1 cellular context compared by ENCODE assay signal in genomic region chr10:71319042-71319799, GRCh38.
TF ChIP-seq lines count a peak whose summit lies in the region.

Gene SLC29A3 (plus strand): TSS chr10:71319259. CDS start chr10:71319310, 51 bp downstream.

TF ChIP-seq in HepG2, 621 proteins besides CTCF, POLR2A, EP300 and RAD21 (continued from another document and continues in another):
- TF ChIP-seq ARID5B (CRISPR knock-in tag; IDR thresholded peaks at IDR 0.05) (no peak), ZNF354B (CRISPR knock-in tag; IDR thresholded peaks at IDR 0.05) (no peak), ZNF121 (CRISPR knock-in tag; IDR thresholded peaks at IDR 0.05) (no peak), GMEB2 (CRISPR knock-in tag; IDR thresholded peaks at IDR 0.05; ENCODE audit: low read depth) (no peak), CCAR2 (optimal IDR thresholded peaks at IDR 0.05; ENCODE audit: low read depth, low read length) (no peak), NFYB (CRISPR knock-in tag; IDR thresholded peaks at IDR 0.05) (peak; percentile 8; the same call in 1 of the 2 replicates), AKNA (CRISPR knock-in tag; IDR thresholded peaks at IDR 0.05; ENCODE audit: borderline replicate concordance) (no peak), ZNF605 (CRISPR knock-in tag; IDR thresholded peaks at IDR 0.05) (no peak), SIX4 (CRISPR knock-in tag; IDR thresholded peaks at IDR 0.05) (no peak), YY1 (IDR thresholded peaks at IDR 0.05; ENCODE audit: insufficient read depth, insufficient replicate concordance, low read depth, low read length) (peak; percentile 55), KLF9 (CRISPR knock-in tag; IDR thresholded peaks at IDR 0.05; ENCODE audit: low read depth) (no peak), ZNF496 (CRISPR knock-in tag; IDR thresholded peaks at IDR 0.05; ENCODE audit: insufficient replicate concordance) (no peak), CHCHD3 (CRISPR knock-in tag; IDR thresholded peaks at IDR 0.05) (peak; percentile 85; the same call in 1 of the 2 replicates), HHEX (CRISPR knock-in tag; IDR thresholded peaks at IDR 0.05) (no peak), HNRNPLL (IDR thresholded peaks at IDR 0.05; ENCODE audit: low read depth, low read length, poor library complexity, severe bottlenecking) (peak; percentile 32), MBNL3 (CRISPR knock-in tag; conservative IDR thresholded peaks at IDR 0.05) (no peak), SALL1 (CRISPR knock-in tag; IDR thresholded peaks at IDR 0.05) (peak; percentile 68), ZSCAN22 (CRISPR knock-in tag; IDR thresholded peaks at IDR 0.05) (no peak), PHF5A (CRISPR knock-in tag; IDR thresholded peaks at IDR 0.05; ENCODE audit: low read depth, unreplicated experiment) (peak; percentile 37), ZGPAT (CRISPR knock-in tag; IDR thresholded peaks at IDR 0.05) (peak; percentile 65; the same call in 1 of the 2 replicates), MLLT10 (CRISPR knock-in tag; IDR thresholded peaks at IDR 0.05) (no peak), ZBTB38 (CRISPR knock-in tag; IDR thresholded peaks at IDR 0.05) (no peak), FOXA1 (IDR thresholded peaks at IDR 0.05) (no peak), FOXA1 (CRISPR knock-in tag; IDR thresholded peaks at IDR 0.05) (peak; percentile 91), NCOA2 (CRISPR knock-in tag; IDR thresholded peaks at IDR 0.05) (no peak), CENPT (CRISPR knock-in tag; IDR thresholded peaks at IDR 0.05; ENCODE audit: low read depth) (no peak), SMC3 (IDR thresholded peaks at IDR 0.05; ENCODE audit: low read length) (peak; percentile 54), ZNF263 (CRISPR knock-in tag; IDR thresholded peaks at IDR 0.05) (peak; percentile 43), MTA1 (CRISPR knock-in tag; IDR thresholded peaks at IDR 0.05; ENCODE audit: borderline replicate concordance) (no peak), ZNF546 (CRISPR knock-in tag; conservative IDR thresholded peaks at IDR 0.05) (no peak)
- TF ChIP-seq, protein P1, sequence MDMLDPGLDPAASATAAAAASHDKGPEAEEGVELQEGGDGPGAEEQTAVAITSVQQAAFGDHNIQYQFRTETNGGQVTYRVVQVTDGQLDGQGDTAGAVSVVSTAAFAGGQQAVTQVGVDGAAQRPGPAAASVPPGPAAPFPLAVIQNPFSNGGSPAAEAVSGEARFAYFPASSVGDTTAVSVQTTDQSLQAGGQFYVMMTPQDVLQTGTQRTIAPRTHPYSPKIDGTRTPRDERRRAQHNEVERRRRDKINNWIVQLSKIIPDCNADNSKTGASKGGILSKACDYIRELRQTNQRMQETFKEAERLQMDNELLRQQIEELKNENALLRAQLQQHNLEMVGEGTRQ (IDR thresholded peaks at IDR 0.05; ENCODE audit: low read depth, low read length), result no peak
- TF ChIP-seq, protein P1 (CRISPR knock-in tag; IDR thresholded peaks at IDR 0.05; ENCODE audit: borderline replicate concordance), result no peak
- TF ChIP-seq, protein P2, sequence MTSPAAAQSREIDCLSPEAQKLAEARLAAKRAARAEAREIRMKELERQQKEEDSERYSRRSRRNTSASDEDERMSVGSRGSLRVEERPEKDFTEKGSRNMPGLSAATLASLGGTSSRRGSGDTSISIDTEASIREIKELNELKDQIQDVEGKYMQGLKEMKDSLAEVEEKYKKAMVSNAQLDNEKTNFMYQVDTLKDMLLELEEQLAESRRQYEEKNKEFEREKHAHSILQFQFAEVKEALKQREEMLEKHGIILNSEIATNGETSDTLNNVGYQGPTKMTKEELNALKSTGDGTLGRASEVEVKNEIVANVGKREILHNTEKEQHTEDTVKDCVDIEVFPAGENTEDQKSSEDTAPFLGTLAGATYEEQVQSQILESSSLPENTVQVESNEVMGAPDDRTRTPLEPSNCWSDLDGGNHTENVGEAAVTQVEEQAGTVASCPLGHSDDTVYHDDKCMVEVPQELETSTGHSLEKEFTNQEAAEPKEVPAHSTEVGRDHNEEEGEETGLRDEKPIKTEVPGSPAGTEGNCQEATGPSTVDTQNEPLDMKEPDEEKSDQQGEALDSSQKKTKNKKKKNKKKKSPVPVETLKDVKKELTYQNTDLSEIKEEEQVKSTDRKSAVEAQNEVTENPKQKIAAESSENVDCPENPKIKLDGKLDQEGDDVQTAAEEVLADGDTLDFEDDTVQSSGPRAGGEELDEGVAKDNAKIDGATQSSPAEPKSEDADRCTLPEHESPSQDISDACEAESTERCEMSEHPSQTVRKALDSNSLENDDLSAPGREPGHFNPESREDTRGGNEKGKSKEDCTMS (CRISPR knock-in tag; conservative IDR thresholded peaks at IDR 0.05), result no peak
- TF ChIP-seq, protein P3, sequence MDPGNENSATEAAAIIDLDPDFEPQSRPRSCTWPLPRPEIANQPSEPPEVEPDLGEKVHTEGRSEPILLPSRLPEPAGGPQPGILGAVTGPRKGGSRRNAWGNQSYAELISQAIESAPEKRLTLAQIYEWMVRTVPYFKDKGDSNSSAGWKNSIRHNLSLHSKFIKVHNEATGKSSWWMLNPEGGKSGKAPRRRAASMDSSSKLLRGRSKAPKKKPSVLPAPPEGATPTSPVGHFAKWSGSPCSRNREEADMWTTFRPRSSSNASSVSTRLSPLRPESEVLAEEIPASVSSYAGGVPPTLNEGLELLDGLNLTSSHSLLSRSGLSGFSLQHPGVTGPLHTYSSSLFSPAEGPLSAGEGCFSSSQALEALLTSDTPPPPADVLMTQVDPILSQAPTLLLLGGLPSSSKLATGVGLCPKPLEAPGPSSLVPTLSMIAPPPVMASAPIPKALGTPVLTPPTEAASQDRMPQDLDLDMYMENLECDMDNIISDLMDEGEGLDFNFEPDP (CRISPR knock-in tag; conservative IDR thresholded peaks at IDR 0.05), result no peak
- TF ChIP-seq, protein P4, sequence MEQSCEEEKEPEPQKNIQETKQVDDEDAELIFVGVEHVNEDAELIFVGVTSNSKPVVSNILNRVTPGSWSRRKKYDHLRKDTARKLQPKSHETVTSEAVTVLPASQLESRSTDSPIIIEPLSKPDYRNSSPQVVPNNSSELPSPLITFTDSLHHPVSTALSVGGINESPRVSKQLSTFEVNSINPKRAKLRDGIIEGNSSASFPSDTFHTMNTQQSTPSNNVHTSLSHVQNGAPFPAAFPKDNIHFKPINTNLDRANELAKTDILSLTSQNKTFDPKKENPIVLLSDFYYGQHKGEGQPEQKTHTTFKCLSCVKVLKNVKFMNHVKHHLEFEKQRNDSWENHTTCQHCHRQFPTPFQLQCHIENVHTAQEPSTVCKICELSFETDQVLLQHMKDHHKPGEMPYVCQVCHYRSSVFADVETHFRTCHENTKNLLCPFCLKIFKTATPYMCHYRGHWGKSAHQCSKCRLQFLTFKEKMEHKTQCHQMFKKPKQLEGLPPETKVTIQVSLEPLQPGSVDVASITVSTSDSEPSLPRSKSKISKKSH (CRISPR knock-in tag; IDR thresholded peaks at IDR 0.05; ENCODE audit: borderline replicate concordance), result no peak
- TF ChIP-seq, protein P5, sequence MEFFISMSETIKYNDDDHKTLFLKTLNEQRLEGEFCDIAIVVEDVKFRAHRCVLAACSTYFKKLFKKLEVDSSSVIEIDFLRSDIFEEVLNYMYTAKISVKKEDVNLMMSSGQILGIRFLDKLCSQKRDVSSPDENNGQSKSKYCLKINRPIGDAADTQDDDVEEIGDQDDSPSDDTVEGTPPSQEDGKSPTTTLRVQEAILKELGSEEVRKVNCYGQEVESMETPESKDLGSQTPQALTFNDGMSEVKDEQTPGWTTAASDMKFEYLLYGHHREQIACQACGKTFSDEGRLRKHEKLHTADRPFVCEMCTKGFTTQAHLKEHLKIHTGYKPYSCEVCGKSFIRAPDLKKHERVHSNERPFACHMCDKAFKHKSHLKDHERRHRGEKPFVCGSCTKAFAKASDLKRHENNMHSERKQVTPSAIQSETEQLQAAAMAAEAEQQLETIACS (CRISPR knock-in tag; IDR thresholded peaks at IDR 0.05), result no peak
- TF ChIP-seq, protein P6, sequence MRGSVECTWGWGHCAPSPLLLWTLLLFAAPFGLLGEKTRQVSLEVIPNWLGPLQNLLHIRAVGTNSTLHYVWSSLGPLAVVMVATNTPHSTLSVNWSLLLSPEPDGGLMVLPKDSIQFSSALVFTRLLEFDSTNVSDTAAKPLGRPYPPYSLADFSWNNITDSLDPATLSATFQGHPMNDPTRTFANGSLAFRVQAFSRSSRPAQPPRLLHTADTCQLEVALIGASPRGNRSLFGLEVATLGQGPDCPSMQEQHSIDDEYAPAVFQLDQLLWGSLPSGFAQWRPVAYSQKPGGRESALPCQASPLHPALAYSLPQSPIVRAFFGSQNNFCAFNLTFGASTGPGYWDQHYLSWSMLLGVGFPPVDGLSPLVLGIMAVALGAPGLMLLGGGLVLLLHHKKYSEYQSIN (CRISPR knock-in tag; IDR thresholded peaks at IDR 0.05; ENCODE audit: borderline replicate concordance), result no peak
